In genomic region chr2:139911150-139911549, GRCh38 we compare ENCODE assay signal across 23 cellular contexts.
"Had no signal": no experiment of that assay in that cellular context is flagged by ENCODE, and none has a peak within 500 bp of the region (broad histone marks: within the 10 kb centered on the region; RNA-seq: fewer than 3 reads in every experiment).

No MANE protein-coding gene starts in this region.

- H3K27ac Mint-ChIP-seq: dendritic cell treated with granulocyte-macrophage colony-stimulating factor and Interleukin-4, amounts not matched to agents 40 ng/mL and 50 ng/mL, for 4 days; effector memory CD8-positive, alpha-beta T cell; endodermal cell; mesothelial cell of epicardium had no signal

- H3K36me3 ChIP-seq: colonic mucosa, esophagus squamous epithelium, gastrocnemius medialis, heart right ventricle, left lung, lower lobe of right lung had no signal

- H3K4me1 ChIP-seq: colonic mucosa, esophagus squamous epithelium, gastrocnemius medialis, heart right ventricle, left lung, lower lobe of right lung had no signal

- DNase-seq: colonic mucosa; cortex of kidney; effector CD8-positive, alpha-beta T cell; effector memory CD8-positive, alpha-beta T cell; endodermal cell; erythroblast; esophagus squamous epithelium; foreskin melanocyte; gastrocnemius medialis; glutamatergic neuron; heart right ventricle; hippocampal formation; left cardiac atrium; left lung; left ventricle myocardium superior; lower lobe of right lung; mesenchymal stem cell; mucosa of descending colon; naive B cell had no signal

- H3K9me3 ChIP-seq: colonic mucosa, gastrocnemius medialis, lower lobe of right lung, mucosa of descending colon had no signal

- H3K4me3 Mint-ChIP-seq: dendritic cell treated with granulocyte-macrophage colony-stimulating factor and Interleukin-4, amounts not matched to agents 40 ng/mL and 50 ng/mL, for 4 days; effector memory CD8-positive, alpha-beta T cell; endodermal cell; mesothelial cell of epicardium; naive B cell had no signal

- H3K4me1 Mint-ChIP-seq: endodermal cell, mesothelial cell of epicardium, naive B cell had no signal

- H3K27me3 ChIP-seq: colonic mucosa, esophagus squamous epithelium, gastrocnemius medialis, heart right ventricle, left lung had no signal

- H3K4me3 ChIP-seq: colonic mucosa, esophagus squamous epithelium, gastrocnemius medialis, heart right ventricle, left lung, lower lobe of right lung, mucosa of descending colon had no signal

- H3K27ac ChIP-seq: colonic mucosa, epithelial cell of prostate, esophagus squamous epithelium, gastrocnemius medialis, heart right ventricle, left lung, lower lobe of right lung had no signal

- ATAC-seq: effector memory CD8-positive, alpha-beta T cell; esophagus mucosa; gastrocnemius medialis; heart right ventricle; left lung; left ventricle myocardium superior; lower lobe of right lung; mucosa of descending colon had no signal

- H3K27me3 Mint-ChIP-seq: dendritic cell treated with granulocyte-macrophage colony-stimulating factor and Interleukin-4, amounts not matched to agents 40 ng/mL and 50 ng/mL, for 4 days; effector memory CD8-positive, alpha-beta T cell; naive B cell had no signal
